In genomic region chr1:6819641-6820040, GRCh38 we compare ENCODE assay signal across 19 cellular contexts. TPM values are rescaled to one million over a fixed set of nuclear protein-coding genes. Genes with fewer than 3 reads are reported as not detected.
DNase-seq lines count a peak whose midpoint lies in the region; ATAC-seq and TF ChIP-seq lines count a peak whose summit lies in the region.
"Had no signal": no experiment of that assay in that cellular context is flagged by ENCODE, and none has a peak within 500 bp of the region (broad histone marks: within the 10 kb centered on the region; RNA-seq: fewer than 3 reads in every experiment).

No MANE protein-coding gene starts in this region.

- TF ChIP-seq CTCF in fibroblast of mammary gland (conservative IDR thresholded peaks at IDR 0.05; ENCODE audit: control insufficient read depth, insufficient read depth, low read depth, low read length) = no peak
- TF ChIP-seq CTCF in parathyroid adenoma (IDR thresholded peaks at IDR 0.05) = no peak

- H3K4me3 ChIP-seq in fibroblast of mammary gland (ENCODE audit: control insufficient read depth, low read depth, low read length) (no peak overlapping the region), parathyroid adenoma (ENCODE audit: low read depth, low read length) (peak overlapping the region; percentile 19), right cardiac atrium (ENCODE audit: low read length) (no peak overlapping the region), H7 (ENCODE audit: insufficient read depth, low read depth, low read length) (no peak overlapping the region)
- H3K4me3 ChIP-seq: K562, skin epidermis had no signal

- DNase-seq in GM03348 (ENCODE audit: low spot score) = peak; percentile 13
- no peak for DNase-seq in T-helper 17 cell
- DNase-seq in fibroblast of mammary gland (ENCODE audit: low read depth) = peak; percentile 27
- no peak for DNase-seq in right cardiac atrium
- no peak for DNase-seq in H7
- DNase-seq in H4 (ENCODE audit: low spot score) = no peak
- no peak for DNase-seq in NCI-H226
- DNase-seq: activated naive CD8-positive, alpha-beta T cell treated with anti-CD3 and anti-CD28 coated beads, Interleukin-2, amount 50 U/mL, for 24 hours; activated T-cell treated with anti-CD3 and anti-CD28 coated beads for 4 hours; H9; mesendoderm; NCI-H1417; Right ventricle myocardium superior; stimulated activated naive CD4-positive, alpha-beta T cell treated with Interleukin-2 at 50 U/mL for 16 hours; T-helper 2 cell had no signal

- H3K36me3 Mint-ChIP-seq in T-helper 17 cell (ENCODE audit: low read depth) = no peaks in the 10 kb centered on the region

- H2AFZ ChIP-seq in parathyroid adenoma = no peak overlapping the region

- no peak overlapping the region for H3K9ac ChIP-seq in parathyroid adenoma

- peak overlapping the region; percentile 59 for H3K4me2 ChIP-seq in parathyroid adenoma (ENCODE audit: low read length)

- H3K4me3 Mint-ChIP-seq in T-helper 17 cell = no peak overlapping the region
- H3K4me3 Mint-ChIP-seq: activated naive CD8-positive, alpha-beta T cell treated with anti-CD3 and anti-CD28 coated beads, Interleukin-2, amount 50 U/mL, for 24 hours; H9 had no signal

- H3K27me3 ChIP-seq in parathyroid adenoma (ENCODE audit: control insufficient read depth, insufficient read depth, low read length) (no peaks in the 10 kb centered on the region), right cardiac atrium (ENCODE audit: control insufficient read depth, insufficient read depth) (no peaks in the 10 kb centered on the region), H7 (ENCODE audit: control insufficient read depth, insufficient read depth, low read length) (no peaks in the 10 kb centered on the region)

- H3K9me3 ChIP-seq in T-helper 17 cell (ENCODE audit: control insufficient read depth, low read length, poor library complexity, severe bottlenecking) (no peaks in the 10 kb centered on the region), parathyroid adenoma (ENCODE audit: control insufficient read depth, low read length) (no peaks in the 10 kb centered on the region), right cardiac atrium (ENCODE audit: control insufficient read depth, low read length) (no peaks in the 10 kb centered on the region)

- peak overlapping the region; percentile 51 for H3K27ac Mint-ChIP-seq in T-helper 17 cell
- H3K27ac Mint-ChIP-seq: activated naive CD8-positive, alpha-beta T cell treated with anti-CD3 and anti-CD28 coated beads, Interleukin-2, amount 50 U/mL, for 24 hours; B cell had no signal

- peaks cover 7% of the 10 kb centered on the region for H3K4me1 ChIP-seq in parathyroid adenoma
- peaks cover 4% of the 10 kb centered on the region for H3K4me1 ChIP-seq in right cardiac atrium (ENCODE audit: control insufficient read depth, insufficient read depth, low read length)

- H3K36me3 ChIP-seq in parathyroid adenoma (ENCODE audit: control insufficient read depth, insufficient read depth, low read length) (no peaks in the 10 kb centered on the region), H7 (replicated peaks; ENCODE audit: control insufficient read depth, insufficient read depth, low read length) (no peaks in the 10 kb centered on the region)

- peaks cover 18% of the 10 kb centered on the region for H3K79me2 ChIP-seq in parathyroid adenoma

- H3K4me1 Mint-ChIP-seq in T-helper 17 cell = peaks cover 39% of the 10 kb centered on the region

- H3K27ac ChIP-seq in parathyroid adenoma (peak overlapping the region; percentile 62), right cardiac atrium (ENCODE audit: low read length) (no peak overlapping the region)

- 49% methylated on average over 1 of the region's 1 CpG for WGBS in right cardiac atrium

- intact Hi-C loops in right cardiac atrium (cut with DNase I) = no loop called here

- H3K27me3 Mint-ChIP-seq in T-helper 17 cell = no peaks in the 10 kb centered on the region
- H3K27me3 Mint-ChIP-seq: activated naive CD8-positive, alpha-beta T cell treated with anti-CD3 and anti-CD28 coated beads, Interleukin-2, amount 50 U/mL, for 24 hours; B cell had no signal

- ATAC-seq in T-helper 17 cell (no peak), right cardiac atrium (no peak)
- ATAC-seq: activated naive CD8-positive, alpha-beta T cell treated with anti-CD3 and anti-CD28 coated beads, Interleukin-2, amount 50 U/mL, for 24 hours; K562 had no signal

RNA-seq across cellular contexts. Expression of gene CAMTA1, which starts 34.4 kb away (rescaled TPM):
- total RNA-seq in T-helper 17 cell = 10 to 100 TPM; 55.3 to 69.5 TPM
- 100 to 1,000 TPM; 155 to 179 (median 160) TPM for total RNA-seq in right cardiac atrium
- polyA plus RNA-seq in right cardiac atrium = 334 TPM
- total RNA-seq in H7 (2014; rRNA removed; shearing (Covaris generic)) = 98.8 and 102 TPM in 2 replicates
- 98.2 and 110 TPM in 2 replicates for total RNA-seq in H4 (2014; rRNA removed; shearing (Covaris generic))

Comparison
In these comparisons a context has a peak if more than half of its experiments do, and no peak if none do; other contexts are left out.
1. DNase-seq: peak in GM03348 (single experiment) and fibroblast of mammary gland (single experiment); none in T-helper 17 cell (0 of 3), right cardiac atrium (0 of 3), H7 (single experiment), H4 (single experiment) and NCI-H226 (single experiment).